In the genomic region with DNA sequence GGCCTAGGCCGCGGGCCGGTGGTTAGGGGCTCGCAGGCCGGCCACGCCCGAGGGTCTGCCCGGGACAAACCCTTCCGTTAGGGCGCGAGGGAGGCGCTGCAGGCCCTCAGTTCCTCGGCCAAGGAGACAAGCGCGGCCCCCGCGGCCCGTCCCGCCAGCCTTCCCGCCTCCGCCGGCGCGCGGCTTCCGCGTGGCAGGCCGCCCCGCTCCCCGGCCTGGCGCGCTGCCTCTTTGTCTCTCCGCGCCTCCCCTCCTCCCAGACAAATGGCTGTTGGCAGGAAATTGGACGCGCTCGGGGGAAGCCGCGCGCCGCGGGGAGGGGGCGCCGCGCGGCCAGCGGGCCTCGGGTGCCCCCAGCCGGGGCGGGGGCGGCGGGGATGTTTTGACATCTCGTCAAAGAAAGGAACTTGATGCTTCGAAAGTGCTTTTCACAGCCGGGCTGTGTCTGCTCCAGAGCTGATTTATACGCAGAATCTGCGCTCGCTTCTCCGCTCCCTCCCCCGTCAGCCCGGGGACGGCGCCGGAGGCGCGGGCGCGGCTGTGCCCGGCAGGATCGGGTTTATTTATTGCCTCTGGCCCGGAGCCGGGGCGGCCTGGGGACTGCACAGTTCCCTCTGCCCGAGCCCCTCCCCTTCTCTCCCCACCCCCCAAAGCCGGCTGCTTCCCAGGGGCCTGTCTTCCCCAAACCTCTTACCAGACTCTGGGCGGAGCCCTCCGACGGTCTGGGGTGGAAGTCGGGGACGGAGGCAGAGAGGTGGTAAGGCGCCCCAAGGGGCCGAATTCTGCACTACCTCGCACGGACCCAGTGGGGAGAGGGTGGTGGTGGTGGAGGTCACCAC, we compare ENCODE assay signal across 8 cellular contexts. TPM values are rescaled to one million over a fixed set of nuclear protein-coding genes. Genes with fewer than 3 reads are reported as not detected.
DNase-seq lines count a peak whose midpoint lies in the region; ATAC-seq and TF ChIP-seq lines count a peak whose summit lies in the region.

No MANE protein-coding gene starts in this region.

- H3K4me1 Mint-ChIP-seq in natural killer cell = peaks cover 6 to 35% of the 10 kb centered on the region in 2 donors

- DNase-seq in DMS53 treated with DMSO at 0.1 percent for 48 hours (lab: John Stamatoyannopoulos, UW; ENCODE audit: unreplicated experiment) = peak; percentile 53
- DNase-seq in HuH-7 (ENCODE audit: low spot score) = peak; percentile 87
- DNase-seq in Panc1 (ENCODE audit: low read depth, low spot score) = peak; percentile 58
- DNase-seq in activated T-helper 1 cell treated with Interleukin-2 at 50 U/mL for 16 hours (ENCODE audit: low read depth) = peak; percentile 73
- DNase-seq in fibroblast of mammary gland (ENCODE audit: low read depth) = peak; percentile 77
- peak; percentile 71 for DNase-seq in natural killer cell
- DNase-seq in stimulated activated naive CD4-positive, alpha-beta T cell (lab: John Stamatoyannopoulos, UW) = peak; percentile 61 to 87 (median 71)

- H3K27me3 ChIP-seq in Panc1 (ENCODE audit: control insufficient read depth, insufficient read depth, low read length) = no peaks in the 10 kb centered on the region

- H3K9me3 ChIP-seq in Panc1 (ENCODE audit: control insufficient read depth, insufficient read depth, low read depth, low read length) = no peaks in the 10 kb centered on the region

- peak overlapping the region; percentile 77 for H3K4me3 Mint-ChIP-seq in natural killer cell

- no peaks in the 10 kb centered on the region for H3K9me3 Mint-ChIP-seq in natural killer cell

- peak overlapping the region; percentile 84 for H3K27ac ChIP-seq in Panc1 (ENCODE audit: low read length)

- CTCF ChIA-PET in Panc1 (lab: Charles Lee) = interaction anchor here (0.6 kb wide), 1 partner anchor 63 kb away, joined by 3 read pairs; no protein-coding TSS in a partner anchor

- H3K27ac Mint-ChIP-seq in natural killer cell = peak overlapping the region; percentile 76 to 81

- no TSS peak for BruUV-seq in Panc1 (replicated peaks; lab: Mats Ljungman, UMichigan)

- H3K4me3 ChIP-seq in Panc1 (ENCODE audit: low read depth in 2 of 2, low read length in 2 of 2) = peak overlapping the region; percentile 67 to 68
- H3K4me3 ChIP-seq in fibroblast of mammary gland (ENCODE audit: control insufficient read depth, low read depth, low read length) = peak overlapping the region; percentile 54

- no peaks in the 10 kb centered on the region for H3K27me3 Mint-ChIP-seq in natural killer cell (ENCODE audit: low read depth in 2 of 2)

- ATAC-seq in GM21526 (IDR thresholded peaks at IDR 0.05; ENCODE audit: low FRiP score, unreplicated experiment) = peak; percentile 88
- peak; percentile 92 for ATAC-seq in Panc1
- peak; percentile 92 to 95 (median 94) for ATAC-seq in natural killer cell

- H3K36me3 Mint-ChIP-seq in natural killer cell = no peaks in the 10 kb centered on the region

- H3K36me3 ChIP-seq in Panc1 (ENCODE audit: control insufficient read depth, insufficient read depth, low read length) = no peaks in the 10 kb centered on the region

- TF ChIP-seq CTCF in Panc1 (IDR thresholded peaks at IDR 0.05) = peak; percentile 85
- peak; percentile 57 for TF ChIP-seq CTCF in fibroblast of mammary gland (conservative IDR thresholded peaks at IDR 0.05; ENCODE audit: control insufficient read depth, insufficient read depth, low read depth, low read length)
- peak; percentile 66 for TF ChIP-seq CTCF in natural killer cell (IDR thresholded peaks at IDR 0.05)

- intact Hi-C loops in Panc1 (cut with micrococcal nuclease; ENCODE audit: unreplicated experiment) (no loop called here), natural killer cell (cut with micrococcal nuclease) (loop anchor here (1.0 kb wide), 1 partner anchor 31 kb away; no protein-coding TSS in a partner anchor)

- POLR2A ChIA-PET in Panc1 (lab: Charles Lee) = interaction anchor here (0.5 to 1.0 kb wide), 2 partner anchors 14 to 33 kb away, joined by 3 read pairs; no protein-coding TSS in a partner anchor

- H3K4me1 ChIP-seq in Panc1 (ENCODE audit: control insufficient read depth, insufficient read depth, low read length) = peaks cover 8% of the 10 kb centered on the region

- in situ Hi-C loops in Panc1 (cut with HindIII; ENCODE audit: low pct_unique_long_range_greater_than_20kb, low sequenced_read_pairs) = no loop called here

RNA-seq across cellular contexts. Expression of gene SHF, which starts 20.8 kb away (rescaled TPM):
- total RNA-seq in Panc1 (2021; ENCODE audit: unreplicated experiment) (3.0 TPM), natural killer cell (1 to 10 TPM in 2 of 3 donors, under 1 TPM in 1; 0.94 to 2.4 (median 1.7) TPM)
- polyA plus RNA-seq in Panc1 (2012; ENCODE audit: insufficient read length) = 4.5 TPM

RNA-seq across cellular contexts. Expression of gene DUOX1, which starts 37.2 kb away (rescaled TPM):
- total RNA-seq in Panc1 (2021; ENCODE audit: unreplicated experiment) = 0.31 TPM
- polyA plus RNA-seq in Panc1 (2012; ENCODE audit: insufficient read length) = 1.4 TPM
- under 1 TPM in 1 of 3 donors, not detected in 2; 0.20 TPM for total RNA-seq in natural killer cell

RNA-seq across cellular contexts. Expression of gene DUOXA1, which starts 37.3 kb away (rescaled TPM):
- total RNA-seq in Panc1 (2021; ENCODE audit: unreplicated experiment) (not detected), natural killer cell (under 1 TPM in 2 of 3 donors, not detected in 1; 0.39 to 0.40 TPM)
- not detected for polyA plus RNA-seq in Panc1 (2012; ENCODE audit: insufficient read length)

RNA-seq across cellular contexts. Expression of gene DUOXA2, which starts 52.9 kb away (rescaled TPM):
- total RNA-seq in Panc1 (2021; ENCODE audit: unreplicated experiment) (not detected), natural killer cell (not detected)
- not detected for polyA plus RNA-seq in Panc1 (2012; ENCODE audit: insufficient read length)

RNA-seq across cellular contexts. Expression of gene DUOX2, which starts 53.0 kb away (rescaled TPM):
- total RNA-seq in Panc1 (2021; ENCODE audit: unreplicated experiment) = 0.08 TPM
- 0.06 TPM for polyA plus RNA-seq in Panc1 (2012; ENCODE audit: insufficient read length)
- total RNA-seq in natural killer cell = 1 to 10 TPM in 1 of 3 donors, not detected in 2; 2.5 TPM

Comparison
In these comparisons a context has a peak if more than half of its experiments do, and no peak if none do; other contexts are left out.
1. Peak in every context shown above with its lines: DNase-seq, ATAC-seq, H3K4me3 ChIP-seq and H3K27ac ChIP-seq.